ENCODE assay signal across 12 cellular contexts in the genomic region with DNA sequence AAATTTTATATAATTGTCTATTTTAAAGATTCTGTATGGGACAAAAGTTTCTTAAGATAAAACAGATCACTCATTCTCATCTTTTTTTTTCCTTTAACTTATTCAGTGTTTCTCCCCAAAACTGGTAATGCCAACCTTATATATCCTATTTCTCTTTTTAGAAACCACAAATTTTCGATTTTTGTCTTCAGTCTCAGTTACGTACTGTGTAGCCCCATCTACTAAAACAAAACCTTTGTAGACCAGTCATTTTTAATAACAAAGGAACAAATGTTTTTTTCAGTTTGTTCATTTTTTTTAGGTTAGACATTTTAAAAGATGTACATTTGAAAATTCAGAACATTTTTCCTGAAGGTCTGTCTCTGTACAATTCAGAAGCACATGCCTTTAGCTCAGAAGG. TPM values are rescaled to one million over a fixed set of nuclear protein-coding genes. Genes with fewer than 3 reads are reported as not detected.
A peak's percentile ranks its signal among the peaks of the same experiment; 100 is the strongest.
DNase-seq lines count a peak whose midpoint lies in the region; ATAC-seq, FAIRE-seq and TF ChIP-seq lines count a peak whose summit lies in the region.
"Had no signal": no experiment of that assay in that cellular context is flagged by ENCODE, and none has a peak within 500 bp of the region (broad histone marks: within the 10 kb centered on the region; RNA-seq: fewer than 3 reads in every experiment).

No MANE protein-coding gene starts in this region.

- H3K4me3 Mint-ChIP-seq in astrocyte (ENCODE audit: unreplicated experiment) = no peak overlapping the region
- no peak overlapping the region for H3K4me3 Mint-ChIP-seq in mesothelial cell of epicardium
- H3K4me3 Mint-ChIP-seq in neural progenitor cell = no peak overlapping the region
- H3K4me3 Mint-ChIP-seq in CD4-positive, alpha-beta T cell = no peak overlapping the region
- H3K4me3 Mint-ChIP-seq: central memory CD8-positive, alpha-beta T cell; nephron had no signal

- H3K4me3 ChIP-seq in astrocyte (ENCODE audit: insufficient read depth, low read depth, low read length) = no peak overlapping the region
- H3K4me3 ChIP-seq in neural progenitor cell = no peak overlapping the region

- H3K27ac Mint-ChIP-seq in astrocyte (ENCODE audit: unreplicated experiment) = no peak overlapping the region
- H3K27ac Mint-ChIP-seq in mesothelial cell of epicardium = no peak overlapping the region
- no peak overlapping the region for H3K27ac Mint-ChIP-seq in neural progenitor cell
- no peak overlapping the region for H3K27ac Mint-ChIP-seq in CD4-positive, alpha-beta T cell
- H3K27ac Mint-ChIP-seq: nephron had no signal

- TF ChIP-seq CTCF in GM20000 (IDR thresholded peaks at IDR 0.05; ENCODE audit: extremely low read depth, missing control alignments) (no peak), astrocyte (IDR thresholded peaks at IDR 0.05; ENCODE audit: insufficient read depth, low read depth, low read length) (no peak), mesothelial cell of epicardium (IDR thresholded peaks at IDR 0.05; ENCODE audit: unreplicated experiment) (no peak), neural progenitor cell (IDR thresholded peaks at IDR 0.05) (no peak)
- TF ChIP-seq CTCF in CD4-positive, alpha-beta T cell (IDR thresholded peaks at IDR 0.05) = no peak

- intact Hi-C loops in CD4-positive, alpha-beta T cell (cut with DNase I, micrococcal nuclease) = no loop called here

- no peaks in the 10 kb centered on the region for H3K27me3 ChIP-seq in astrocyte (ENCODE audit: insufficient read depth, low read length)
- no peaks in the 10 kb centered on the region for H3K27me3 ChIP-seq in neural progenitor cell
- H3K27me3 ChIP-seq in CD4-positive, alpha-beta T cell (ENCODE audit: control insufficient read depth, insufficient read depth, low read length) = no peaks in the 10 kb centered on the region

- H3K9me3 ChIP-seq in astrocyte (ENCODE audit: insufficient read depth, low read depth, low read length) = no peaks in the 10 kb centered on the region
- H3K9me3 ChIP-seq in neural progenitor cell (ENCODE audit: low read depth) = no peaks in the 10 kb centered on the region
- no peaks in the 10 kb centered on the region for H3K9me3 ChIP-seq in CD4-positive, alpha-beta T cell (ENCODE audit: control insufficient read depth, low read length)

- peaks cover 15% of the 10 kb centered on the region for H3K4me1 ChIP-seq in astrocyte (ENCODE audit: insufficient read depth, low read length)
- no peaks in the 10 kb centered on the region for H3K4me1 ChIP-seq in neural progenitor cell

- H4K20me1 ChIP-seq in astrocyte (ENCODE audit: insufficient read depth, low read length) (no peaks in the 10 kb centered on the region), neural progenitor cell (ENCODE audit: low read depth) (no peaks in the 10 kb centered on the region)

- H3K36me3 Mint-ChIP-seq in astrocyte (ENCODE audit: low read depth, unreplicated experiment) = peaks cover 11% of the 10 kb centered on the region
- H3K36me3 Mint-ChIP-seq in mesothelial cell of epicardium = peaks cover 23% of the 10 kb centered on the region
- H3K36me3 Mint-ChIP-seq in neural progenitor cell = peaks cover 17% of the 10 kb centered on the region
- peaks cover 22% of the 10 kb centered on the region for H3K36me3 Mint-ChIP-seq in CD4-positive, alpha-beta T cell (ENCODE audit: low read depth)

- H3K36me3 ChIP-seq in astrocyte (ENCODE audit: insufficient read depth, low read length) (peaks cover 6% of the 10 kb centered on the region), neural progenitor cell (no peaks in the 10 kb centered on the region)

- ATAC-seq in HG03139 (IDR thresholded peaks at IDR 0.05; ENCODE audit: unreplicated experiment) = peak; percentile 46
- ATAC-seq in CD4-positive, alpha-beta T cell (ENCODE audit: poor library complexity) = no peak

- no peaks in the 10 kb centered on the region for H3K79me2 ChIP-seq in astrocyte (ENCODE audit: insufficient read depth, low read length)
- H3K79me2 ChIP-seq in neural progenitor cell (ENCODE audit: low read depth) = no peaks in the 10 kb centered on the region

- no peaks in the 10 kb centered on the region for H3F3A ChIP-seq in neural progenitor cell (ENCODE audit: low read depth)

- H3K4me1 Mint-ChIP-seq in astrocyte (ENCODE audit: low read depth, unreplicated experiment) (peaks cover 7% of the 10 kb centered on the region), mesothelial cell of epicardium (no peaks in the 10 kb centered on the region), neural progenitor cell (no peaks in the 10 kb centered on the region)
- H3K4me1 Mint-ChIP-seq in CD4-positive, alpha-beta T cell (ENCODE audit: low read depth) = no peaks in the 10 kb centered on the region
- H3K4me1 Mint-ChIP-seq: central memory CD8-positive, alpha-beta T cell; nephron had no signal

- H3K9me3 Mint-ChIP-seq in astrocyte (ENCODE audit: unreplicated experiment) (no peaks in the 10 kb centered on the region), mesothelial cell of epicardium (no peaks in the 10 kb centered on the region), neural progenitor cell (no peaks in the 10 kb centered on the region)
- no peaks in the 10 kb centered on the region for H3K9me3 Mint-ChIP-seq in CD4-positive, alpha-beta T cell
- H3K9me3 Mint-ChIP-seq: central memory CD8-positive, alpha-beta T cell; nephron had no signal

- FAIRE-seq in GM18507 (lab: Jason Lieb, UNC) (peak; percentile 74), astrocyte (lab: Jason Lieb, UNC) (no peak)

- H3K27ac ChIP-seq in astrocyte (ENCODE audit: low read depth, low read length) = peak overlapping the region; percentile 82
- no peak overlapping the region for H3K27ac ChIP-seq in neural progenitor cell
- no peak overlapping the region for H3K27ac ChIP-seq in CD4-positive, alpha-beta T cell (ENCODE audit: low read depth, low read length)

- CTCF ChIA-PET in CD4-positive, alpha-beta T cell (lab: Charles Lee) = no interaction called here

- H3K9ac ChIP-seq in astrocyte (ENCODE audit: low read length) = peak overlapping the region; percentile 15
- H3K9ac ChIP-seq in neural progenitor cell = no peak overlapping the region

- H2AFZ ChIP-seq in astrocyte (ENCODE audit: low read depth, low read length) (no peak overlapping the region), neural progenitor cell (replicated peaks) (no peak overlapping the region)

- POLR2A ChIA-PET in CD4-positive, alpha-beta T cell (lab: Charles Lee) = no interaction called here

- DNase-seq in GM18507 (ENCODE audit: extremely low spot score, insufficient read length, low read depth) (no peak), GM20000 (ENCODE audit: low spot score) (peak; percentile 31), astrocyte (ENCODE audit: low read depth) (no peak), mesothelial cell of epicardium (ENCODE audit: low spot score in 2 of 2, unreplicated experiment in 2 of 2) (no peak), neural progenitor cell (ENCODE audit: low spot score) (no peak), SIG-M5 (lab: John Stamatoyannopoulos, UW) (no peak)
- no peak for DNase-seq in CD4-positive, alpha-beta T cell
- DNase-seq: DMS53; stimulated activated CD4-positive, alpha-beta T cell treated with anti-CD3 and anti-CD28 coated beads, Interleukin-4, amount 100 ng/mL, for 1 hour had no signal

- H3K4me2 ChIP-seq in astrocyte (ENCODE audit: low read length) (peak overlapping the region; percentile 70), neural progenitor cell (no peak overlapping the region)

- H3K27me3 Mint-ChIP-seq in astrocyte (ENCODE audit: low read depth, unreplicated experiment) = no peaks in the 10 kb centered on the region
- H3K27me3 Mint-ChIP-seq in mesothelial cell of epicardium (ENCODE audit: low read depth) = no peaks in the 10 kb centered on the region
- H3K27me3 Mint-ChIP-seq in neural progenitor cell (ENCODE audit: insufficient read depth, low read depth) = no peaks in the 10 kb centered on the region
- H3K27me3 Mint-ChIP-seq in CD4-positive, alpha-beta T cell = no peaks in the 10 kb centered on the region
- H3K27me3 Mint-ChIP-seq: central memory CD8-positive, alpha-beta T cell had no signal

RNA-seq across cellular contexts. Expression of a gene that starts 18.2 kb away (rescaled TPM):
- total RNA-seq in astrocyte (67.4 and 74.3 TPM in 2 replicates), mesothelial cell of epicardium (46.4 to 48.6 TPM (median 47.7 TPM) in 3 replicates), neural progenitor cell (ENCODE audit: low replicate concordance) (25.9 and 37.3 TPM in 2 replicates)
- total RNA-seq in CD4-positive, alpha-beta T cell = 10 to 100 TPM; 52.6 to 55.9 TPM

RNA-seq across cellular contexts. Expression of a gene that starts 51.2 kb away (rescaled TPM):
- total RNA-seq in astrocyte (24.9 and 27.4 TPM in 2 replicates), mesothelial cell of epicardium (13.3 to 13.8 TPM (median 13.4 TPM) in 3 replicates), neural progenitor cell (ENCODE audit: low replicate concordance) (11.7 and 29.4 TPM in 2 replicates)
- total RNA-seq in CD4-positive, alpha-beta T cell = 1 to 10 TPM; 2.9 to 3.7 TPM
